In the genomic region with DNA sequence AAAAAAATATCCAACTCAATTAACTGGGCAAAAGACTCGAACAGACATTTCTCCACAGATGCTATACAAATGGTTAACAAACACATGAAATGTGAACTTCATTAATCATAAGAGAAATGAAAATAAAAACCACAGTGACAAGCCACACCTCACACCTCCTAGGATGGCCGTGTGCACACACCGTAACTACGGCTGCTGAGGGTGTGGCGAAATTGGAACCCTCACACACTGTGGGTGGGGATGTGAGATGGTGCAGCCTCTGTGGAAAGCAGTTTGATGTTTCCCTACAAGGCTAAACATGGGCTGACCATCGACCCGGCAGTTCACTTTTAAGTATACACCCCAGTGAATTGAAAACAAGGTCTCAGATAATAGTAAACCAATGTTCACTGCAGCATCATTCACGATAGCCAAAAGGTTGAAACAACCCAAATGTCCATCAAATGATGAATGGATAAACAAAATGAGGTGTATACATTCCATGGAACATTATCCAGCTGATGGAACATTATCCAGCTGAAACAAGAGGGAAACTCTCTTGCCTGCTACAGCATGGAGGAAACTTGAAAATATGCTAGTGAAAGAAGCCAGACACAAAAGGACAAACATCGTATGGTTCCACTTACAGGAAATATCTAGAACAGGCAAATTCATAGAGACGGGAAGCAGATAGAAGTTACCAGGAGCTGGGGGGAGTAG, we compare ENCODE assay signal across 9 cellular contexts. TPM values are rescaled to one million over a fixed set of nuclear protein-coding genes. Genes with fewer than 3 reads are reported as not detected.
DNase-seq lines count a peak whose midpoint lies in the region; ATAC-seq lines count a peak whose summit lies in the region.
"Had no signal": no experiment of that assay in that cellular context is flagged by ENCODE, and none has a peak within 500 bp of the region (broad histone marks: within the 10 kb centered on the region; RNA-seq: fewer than 3 reads in every experiment).

No MANE protein-coding gene starts in this region.

- no peaks in the 10 kb centered on the region for H3K27me3 Mint-ChIP-seq in activated naive CD4-positive, alpha-beta T cell treated with anti-CD3 and anti-CD28 coated beads, Interleukin-2, amount 50 U/mL, for 24 hours

- H3K4me1 Mint-ChIP-seq in activated naive CD4-positive, alpha-beta T cell treated with anti-CD3 and anti-CD28 coated beads, Interleukin-2, amount 50 U/mL, for 24 hours: peaks cover 71% of the 10 kb centered on the region

- no peaks in the 10 kb centered on the region for H3K9me3 Mint-ChIP-seq in activated naive CD4-positive, alpha-beta T cell treated with anti-CD3 and anti-CD28 coated beads, Interleukin-2, amount 50 U/mL, for 24 hours

- peak; percentile 77 for ATAC-seq in GM18511 (IDR thresholded peaks at IDR 0.05; ENCODE audit: unreplicated experiment)
- no peak for ATAC-seq in HG02870 (IDR thresholded peaks at IDR 0.05; ENCODE audit: unreplicated experiment)

- H3K36me3 Mint-ChIP-seq in activated naive CD4-positive, alpha-beta T cell treated with anti-CD3 and anti-CD28 coated beads, Interleukin-2, amount 50 U/mL, for 24 hours: peaks cover 12% of the 10 kb centered on the region

- DNase-seq in NCI-H187 treated with DMSO at 0.1 percent for 48 hours (lab: John Stamatoyannopoulos, UW): peak; percentile 60
- peak; percentile 67 for DNase-seq in stimulated activated CD4-positive, alpha-beta T cell treated with anti-CD3 and anti-CD28 coated beads, Interleukin-4, amount 100 ng/mL, for 24 hours
- no peak for DNase-seq in effector CD8-positive, alpha-beta T cell (lab: John Stamatoyannopoulos, UW)
- no peak for DNase-seq in NCI-H774 (lab: John Stamatoyannopoulos, UW)
- no peak for DNase-seq in cerebellum (ENCODE audit: low spot score)

- peak overlapping the region; percentile 0 for H3K27ac Mint-ChIP-seq in activated naive CD4-positive, alpha-beta T cell treated with anti-CD3 and anti-CD28 coated beads, Interleukin-2, amount 50 U/mL, for 24 hours

- peak overlapping the region; percentile 6 for H3K4me3 Mint-ChIP-seq in activated naive CD4-positive, alpha-beta T cell treated with anti-CD3 and anti-CD28 coated beads, Interleukin-2, amount 50 U/mL, for 24 hours

RNA-seq across cellular contexts. Expression of a gene that starts 32.2 kb away (rescaled TPM):
- total RNA-seq in cerebellum: 0.45 TPM
- total RNA-seq: NCI-H460 had no signal

Comparison
In these comparisons a context has a peak if more than half of its experiments do, and no peak if none do; other contexts are left out.
1. DNase-seq: peak in NCI-H187 treated with DMSO at 0.1 percent for 48 hours (single experiment) and stimulated activated CD4-positive, alpha-beta T cell treated with anti-CD3 and anti-CD28 coated beads, Interleukin-4, amount 100 ng/mL, for 24 hours (single experiment); none in effector CD8-positive, alpha-beta T cell (single experiment), NCI-H774 (single experiment) and cerebellum (single experiment).